ENCODE assay signal across 1 cellular context in the genomic region with DNA sequence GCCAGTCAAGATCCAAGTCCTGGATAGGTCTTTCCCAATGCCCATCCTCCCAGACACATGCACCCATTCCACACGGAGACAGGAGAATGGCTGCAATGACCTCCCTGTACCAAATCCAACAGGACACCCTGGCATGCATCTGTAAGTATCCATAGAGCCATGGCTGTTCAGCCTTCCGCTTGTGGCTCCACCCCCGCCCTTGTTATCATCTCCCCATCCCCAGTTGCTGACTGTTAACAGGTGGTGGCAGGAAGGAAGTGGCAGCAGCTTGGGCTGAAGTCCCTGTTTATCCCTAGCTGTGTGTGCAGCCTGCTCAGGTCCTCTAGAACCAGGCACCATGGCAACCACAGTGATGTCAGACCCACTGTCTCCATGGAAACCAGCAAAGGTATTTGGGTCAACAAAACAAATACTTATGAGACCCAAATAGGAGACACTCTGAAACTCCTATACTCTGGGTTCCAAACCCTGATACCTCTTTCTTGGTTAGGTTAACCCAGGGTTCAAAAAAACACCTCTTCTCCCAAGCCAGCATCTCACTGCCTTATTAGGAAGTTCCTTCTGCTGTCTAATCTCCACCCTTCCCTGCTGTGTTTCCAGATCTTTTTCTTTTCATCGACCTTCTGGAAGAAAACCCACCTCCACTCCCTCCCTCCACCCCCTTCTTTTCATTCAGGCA.
TF ChIP-seq lines count a peak whose summit lies in the region.

No MANE protein-coding gene starts in this region.

TF ChIP-seq in GM12878, 131 proteins besides CTCF, POLR2A, EP300 and RAD21 (continued from another document and continues in another):
- TF ChIP-seq, protein P1, sequence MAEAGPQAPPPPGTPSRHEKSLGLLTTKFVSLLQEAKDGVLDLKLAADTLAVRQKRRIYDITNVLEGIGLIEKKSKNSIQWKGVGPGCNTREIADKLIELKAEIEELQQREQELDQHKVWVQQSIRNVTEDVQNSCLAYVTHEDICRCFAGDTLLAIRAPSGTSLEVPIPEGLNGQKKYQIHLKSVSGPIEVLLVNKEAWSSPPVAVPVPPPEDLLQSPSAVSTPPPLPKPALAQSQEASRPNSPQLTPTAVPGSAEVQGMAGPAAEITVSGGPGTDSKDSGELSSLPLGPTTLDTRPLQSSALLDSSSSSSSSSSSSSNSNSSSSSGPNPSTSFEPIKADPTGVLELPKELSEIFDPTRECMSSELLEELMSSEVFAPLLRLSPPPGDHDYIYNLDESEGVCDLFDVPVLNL (IDR thresholded peaks at IDR 0.05; ENCODE audit: low read depth, low read length): no peak
- TF ChIP-seq MXI1 (IDR thresholded peaks at IDR 0.05; ENCODE audit: low read depth, low read length) (peak; percentile 69; the same call in 1 of the 2 replicates), NR2F1 (conservative IDR thresholded peaks at IDR 0.05) (no peak), YY1 (IDR thresholded peaks at IDR 0.05; ENCODE audit: low read depth, low read length) (no peak), SUZ12 (IDR thresholded peaks at IDR 0.05; ENCODE audit: unreplicated experiment) (no peak), TCF7 (IDR thresholded peaks at IDR 0.05; ENCODE audit: borderline replicate concordance) (no peak), NR2C2 (IDR thresholded peaks at IDR 0.05; ENCODE audit: borderline replicate concordance, control insufficient read depth, insufficient read length, low read depth) (no peak), GABPA (IDR thresholded peaks at IDR 0.05; ENCODE audit: low read depth) (no peak), BHLHE40 (IDR thresholded peaks at IDR 0.05; ENCODE audit: borderline replicate concordance in 1 of 2, low read depth in 2 of 2, low read length in 1 of 2) (0 out of 4 replicates have a peak, but pooled peaks of 1 of the 2 experiments have one; percentile 15), NBN (IDR thresholded peaks at IDR 0.05) (no peak), MYC (IDR thresholded peaks at IDR 0.05; ENCODE audit: insufficient read depth, insufficient read length, insufficient replicate concordance, low read length, severe bottlenecking) (no peak), TAF1 (IDR thresholded peaks at IDR 0.05; ENCODE audit: borderline replicate concordance, low read depth, low read length) (no peak), SREBF1 (IDR thresholded peaks at IDR 0.05; ENCODE audit: low read length) (no peak), EED (IDR thresholded peaks at IDR 0.05; ENCODE audit: low read depth) (no peak; the same call in 1 of the 2 replicates), ZBED1 (IDR thresholded peaks at IDR 0.05; ENCODE audit: borderline replicate concordance) (no peak), RAD51 (IDR thresholded peaks at IDR 0.05) (no peak), MEF2A (IDR thresholded peaks at IDR 0.05; ENCODE audit: insufficient read depth, low read depth, low read length) (no peak), EGR1 (IDR thresholded peaks at IDR 0.05; ENCODE audit: borderline replicate concordance in 1 of 2, low read depth in 2 of 2, low read length in 2 of 2) (peak in 1 of 2 experiments; percentile 49; a peak in 1 of 3 replicates), ZNF24 (IDR thresholded peaks at IDR 0.05) (no peak), CEBPB (IDR thresholded peaks at IDR 0.05; ENCODE audit: borderline replicate concordance in 1 of 2, low read depth in 2 of 2, low read length in 2 of 2) (no peak)
- TF ChIP-seq, protein P2, sequence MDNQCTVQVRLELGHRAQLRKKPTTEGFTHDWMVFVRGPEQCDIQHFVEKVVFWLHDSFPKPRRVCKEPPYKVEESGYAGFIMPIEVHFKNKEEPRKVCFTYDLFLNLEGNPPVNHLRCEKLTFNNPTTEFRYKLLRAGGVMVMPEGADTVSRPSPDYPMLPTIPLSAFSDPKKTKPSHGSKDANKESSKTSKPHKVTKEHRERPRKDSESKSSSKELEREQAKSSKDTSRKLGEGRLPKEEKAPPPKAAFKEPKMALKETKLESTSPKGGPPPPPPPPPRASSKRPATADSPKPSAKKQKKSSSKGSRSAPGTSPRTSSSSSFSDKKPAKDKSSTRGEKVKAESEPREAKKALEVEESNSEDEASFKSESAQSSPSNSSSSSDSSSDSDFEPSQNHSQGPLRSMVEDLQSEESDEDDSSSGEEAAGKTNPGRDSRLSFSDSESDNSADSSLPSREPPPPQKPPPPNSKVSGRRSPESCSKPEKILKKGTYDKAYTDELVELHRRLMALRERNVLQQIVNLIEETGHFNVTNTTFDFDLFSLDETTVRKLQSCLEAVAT (IDR thresholded peaks at IDR 0.05): no peak
- TF ChIP-seq, protein P3, sequence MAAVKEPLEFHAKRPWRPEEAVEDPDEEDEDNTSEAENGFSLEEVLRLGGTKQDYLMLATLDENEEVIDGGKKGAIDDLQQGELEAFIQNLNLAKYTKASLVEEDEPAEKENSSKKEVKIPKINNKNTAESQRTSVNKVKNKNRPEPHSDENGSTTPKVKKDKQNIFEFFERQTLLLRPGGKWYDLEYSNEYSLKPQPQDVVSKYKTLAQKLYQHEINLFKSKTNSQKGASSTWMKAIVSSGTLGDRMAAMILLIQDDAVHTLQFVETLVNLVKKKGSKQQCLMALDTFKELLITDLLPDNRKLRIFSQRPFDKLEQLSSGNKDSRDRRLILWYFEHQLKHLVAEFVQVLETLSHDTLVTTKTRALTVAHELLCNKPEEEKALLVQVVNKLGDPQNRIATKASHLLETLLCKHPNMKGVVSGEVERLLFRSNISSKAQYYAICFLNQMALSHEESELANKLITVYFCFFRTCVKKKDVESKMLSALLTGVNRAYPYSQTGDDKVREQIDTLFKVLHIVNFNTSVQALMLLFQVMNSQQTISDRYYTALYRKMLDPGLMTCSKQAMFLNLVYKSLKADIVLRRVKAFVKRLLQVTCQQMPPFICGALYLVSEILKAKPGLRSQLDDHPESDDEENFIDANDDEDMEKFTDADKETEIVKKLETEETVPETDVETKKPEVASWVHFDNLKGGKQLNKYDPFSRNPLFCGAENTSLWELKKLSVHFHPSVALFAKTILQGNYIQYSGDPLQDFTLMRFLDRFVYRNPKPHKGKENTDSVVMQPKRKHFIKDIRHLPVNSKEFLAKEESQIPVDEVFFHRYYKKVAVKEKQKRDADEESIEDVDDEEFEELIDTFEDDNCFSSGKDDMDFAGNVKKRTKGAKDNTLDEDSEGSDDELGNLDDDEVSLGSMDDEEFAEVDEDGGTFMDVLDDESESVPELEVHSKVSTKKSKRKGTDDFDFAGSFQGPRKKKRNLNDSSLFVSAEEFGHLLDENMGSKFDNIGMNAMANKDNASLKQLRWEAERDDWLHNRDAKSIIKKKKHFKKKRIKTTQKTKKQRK (IDR thresholded peaks at IDR 0.05; ENCODE audit: low read depth, low read length): no peak
- TF ChIP-seq, protein P4, sequence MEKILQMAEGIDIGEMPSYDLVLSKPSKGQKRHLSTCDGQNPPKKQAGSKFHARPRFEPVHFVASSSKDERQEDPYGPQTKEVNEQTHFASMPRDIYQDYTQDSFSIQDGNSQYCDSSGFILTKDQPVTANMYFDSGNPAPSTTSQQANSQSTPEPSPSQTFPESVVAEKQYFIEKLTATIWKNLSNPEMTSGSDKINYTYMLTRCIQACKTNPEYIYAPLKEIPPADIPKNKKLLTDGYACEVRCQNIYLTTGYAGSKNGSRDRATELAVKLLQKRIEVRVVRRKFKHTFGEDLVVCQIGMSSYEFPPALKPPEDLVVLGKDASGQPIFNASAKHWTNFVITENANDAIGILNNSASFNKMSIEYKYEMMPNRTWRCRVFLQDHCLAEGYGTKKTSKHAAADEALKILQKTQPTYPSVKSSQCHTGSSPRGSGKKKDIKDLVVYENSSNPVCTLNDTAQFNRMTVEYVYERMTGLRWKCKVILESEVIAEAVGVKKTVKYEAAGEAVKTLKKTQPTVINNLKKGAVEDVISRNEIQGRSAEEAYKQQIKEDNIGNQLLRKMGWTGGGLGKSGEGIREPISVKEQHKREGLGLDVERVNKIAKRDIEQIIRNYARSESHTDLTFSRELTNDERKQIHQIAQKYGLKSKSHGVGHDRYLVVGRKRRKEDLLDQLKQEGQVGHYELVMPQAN (conservative IDR thresholded peaks at IDR 0.05): no peak
- TF ChIP-seq, protein P5, sequence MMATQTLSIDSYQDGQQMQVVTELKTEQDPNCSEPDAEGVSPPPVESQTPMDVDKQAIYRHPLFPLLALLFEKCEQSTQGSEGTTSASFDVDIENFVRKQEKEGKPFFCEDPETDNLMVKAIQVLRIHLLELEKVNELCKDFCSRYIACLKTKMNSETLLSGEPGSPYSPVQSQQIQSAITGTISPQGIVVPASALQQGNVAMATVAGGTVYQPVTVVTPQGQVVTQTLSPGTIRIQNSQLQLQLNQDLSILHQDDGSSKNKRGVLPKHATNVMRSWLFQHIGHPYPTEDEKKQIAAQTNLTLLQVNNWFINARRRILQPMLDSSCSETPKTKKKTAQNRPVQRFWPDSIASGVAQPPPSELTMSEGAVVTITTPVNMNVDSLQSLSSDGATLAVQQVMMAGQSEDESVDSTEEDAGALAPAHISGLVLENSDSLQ (IDR thresholded peaks at IDR 0.05): no peak
- TF ChIP-seq, protein P6, sequence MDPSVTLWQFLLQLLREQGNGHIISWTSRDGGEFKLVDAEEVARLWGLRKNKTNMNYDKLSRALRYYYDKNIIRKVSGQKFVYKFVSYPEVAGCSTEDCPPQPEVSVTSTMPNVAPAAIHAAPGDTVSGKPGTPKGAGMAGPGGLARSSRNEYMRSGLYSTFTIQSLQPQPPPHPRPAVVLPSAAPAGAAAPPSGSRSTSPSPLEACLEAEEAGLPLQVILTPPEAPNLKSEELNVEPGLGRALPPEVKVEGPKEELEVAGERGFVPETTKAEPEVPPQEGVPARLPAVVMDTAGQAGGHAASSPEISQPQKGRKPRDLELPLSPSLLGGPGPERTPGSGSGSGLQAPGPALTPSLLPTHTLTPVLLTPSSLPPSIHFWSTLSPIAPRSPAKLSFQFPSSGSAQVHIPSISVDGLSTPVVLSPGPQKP (IDR thresholded peaks at IDR 0.05; ENCODE audit: low read depth, low read length): 0 out of 2 replicates have a peak, but pooled peaks have one; percentile 9
- TF ChIP-seq, protein P7, sequence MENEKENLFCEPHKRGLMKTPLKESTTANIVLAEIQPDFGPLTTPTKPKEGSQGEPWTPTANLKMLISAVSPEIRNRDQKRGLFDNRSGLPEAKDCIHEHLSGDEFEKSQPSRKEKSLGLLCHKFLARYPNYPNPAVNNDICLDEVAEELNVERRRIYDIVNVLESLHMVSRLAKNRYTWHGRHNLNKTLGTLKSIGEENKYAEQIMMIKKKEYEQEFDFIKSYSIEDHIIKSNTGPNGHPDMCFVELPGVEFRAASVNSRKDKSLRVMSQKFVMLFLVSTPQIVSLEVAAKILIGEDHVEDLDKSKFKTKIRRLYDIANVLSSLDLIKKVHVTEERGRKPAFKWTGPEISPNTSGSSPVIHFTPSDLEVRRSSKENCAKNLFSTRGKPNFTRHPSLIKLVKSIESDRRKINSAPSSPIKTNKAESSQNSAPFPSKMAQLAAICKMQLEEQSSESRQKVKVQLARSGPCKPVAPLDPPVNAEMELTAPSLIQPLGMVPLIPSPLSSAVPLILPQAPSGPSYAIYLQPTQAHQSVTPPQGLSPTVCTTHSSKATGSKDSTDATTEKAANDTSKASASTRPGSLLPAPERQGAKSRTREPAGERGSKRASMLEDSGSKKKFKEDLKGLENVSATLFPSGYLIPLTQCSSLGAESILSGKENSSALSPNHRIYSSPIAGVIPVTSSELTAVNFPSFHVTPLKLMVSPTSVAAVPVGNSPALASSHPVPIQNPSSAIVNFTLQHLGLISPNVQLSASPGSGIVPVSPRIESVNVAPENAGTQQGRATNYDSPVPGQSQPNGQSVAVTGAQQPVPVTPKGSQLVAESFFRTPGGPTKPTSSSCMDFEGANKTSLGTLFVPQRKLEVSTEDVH (IDR thresholded peaks at IDR 0.05; ENCODE audit: low read depth, partially characterized antibody): no peak
- TF ChIP-seq, protein P8, sequence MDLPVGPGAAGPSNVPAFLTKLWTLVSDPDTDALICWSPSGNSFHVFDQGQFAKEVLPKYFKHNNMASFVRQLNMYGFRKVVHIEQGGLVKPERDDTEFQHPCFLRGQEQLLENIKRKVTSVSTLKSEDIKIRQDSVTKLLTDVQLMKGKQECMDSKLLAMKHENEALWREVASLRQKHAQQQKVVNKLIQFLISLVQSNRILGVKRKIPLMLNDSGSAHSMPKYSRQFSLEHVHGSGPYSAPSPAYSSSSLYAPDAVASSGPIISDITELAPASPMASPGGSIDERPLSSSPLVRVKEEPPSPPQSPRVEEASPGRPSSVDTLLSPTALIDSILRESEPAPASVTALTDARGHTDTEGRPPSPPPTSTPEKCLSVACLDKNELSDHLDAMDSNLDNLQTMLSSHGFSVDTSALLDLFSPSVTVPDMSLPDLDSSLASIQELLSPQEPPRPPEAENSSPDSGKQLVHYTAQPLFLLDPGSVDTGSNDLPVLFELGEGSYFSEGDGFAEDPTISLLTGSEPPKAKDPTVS (IDR thresholded peaks at IDR 0.05; ENCODE audit: low read depth, low read length): no peak
- TF ChIP-seq, protein P9, sequence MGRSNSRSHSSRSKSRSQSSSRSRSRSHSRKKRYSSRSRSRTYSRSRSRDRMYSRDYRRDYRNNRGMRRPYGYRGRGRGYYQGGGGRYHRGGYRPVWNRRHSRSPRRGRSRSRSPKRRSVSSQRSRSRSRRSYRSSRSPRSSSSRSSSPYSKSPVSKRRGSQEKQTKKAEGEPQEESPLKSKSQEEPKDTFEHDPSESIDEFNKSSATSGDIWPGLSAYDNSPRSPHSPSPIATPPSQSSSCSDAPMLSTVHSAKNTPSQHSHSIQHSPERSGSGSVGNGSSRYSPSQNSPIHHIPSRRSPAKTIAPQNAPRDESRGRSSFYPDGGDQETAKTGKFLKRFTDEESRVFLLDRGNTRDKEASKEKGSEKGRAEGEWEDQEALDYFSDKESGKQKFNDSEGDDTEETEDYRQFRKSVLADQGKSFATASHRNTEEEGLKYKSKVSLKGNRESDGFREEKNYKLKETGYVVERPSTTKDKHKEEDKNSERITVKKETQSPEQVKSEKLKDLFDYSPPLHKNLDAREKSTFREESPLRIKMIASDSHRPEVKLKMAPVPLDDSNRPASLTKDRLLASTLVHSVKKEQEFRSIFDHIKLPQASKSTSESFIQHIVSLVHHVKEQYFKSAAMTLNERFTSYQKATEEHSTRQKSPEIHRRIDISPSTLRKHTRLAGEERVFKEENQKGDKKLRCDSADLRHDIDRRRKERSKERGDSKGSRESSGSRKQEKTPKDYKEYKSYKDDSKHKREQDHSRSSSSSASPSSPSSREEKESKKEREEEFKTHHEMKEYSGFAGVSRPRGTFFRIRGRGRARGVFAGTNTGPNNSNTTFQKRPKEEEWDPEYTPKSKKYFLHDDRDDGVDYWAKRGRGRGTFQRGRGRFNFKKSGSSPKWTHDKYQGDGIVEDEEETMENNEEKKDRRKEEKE (IDR thresholded peaks at IDR 0.05): no peak
- TF ChIP-seq, protein P10, sequence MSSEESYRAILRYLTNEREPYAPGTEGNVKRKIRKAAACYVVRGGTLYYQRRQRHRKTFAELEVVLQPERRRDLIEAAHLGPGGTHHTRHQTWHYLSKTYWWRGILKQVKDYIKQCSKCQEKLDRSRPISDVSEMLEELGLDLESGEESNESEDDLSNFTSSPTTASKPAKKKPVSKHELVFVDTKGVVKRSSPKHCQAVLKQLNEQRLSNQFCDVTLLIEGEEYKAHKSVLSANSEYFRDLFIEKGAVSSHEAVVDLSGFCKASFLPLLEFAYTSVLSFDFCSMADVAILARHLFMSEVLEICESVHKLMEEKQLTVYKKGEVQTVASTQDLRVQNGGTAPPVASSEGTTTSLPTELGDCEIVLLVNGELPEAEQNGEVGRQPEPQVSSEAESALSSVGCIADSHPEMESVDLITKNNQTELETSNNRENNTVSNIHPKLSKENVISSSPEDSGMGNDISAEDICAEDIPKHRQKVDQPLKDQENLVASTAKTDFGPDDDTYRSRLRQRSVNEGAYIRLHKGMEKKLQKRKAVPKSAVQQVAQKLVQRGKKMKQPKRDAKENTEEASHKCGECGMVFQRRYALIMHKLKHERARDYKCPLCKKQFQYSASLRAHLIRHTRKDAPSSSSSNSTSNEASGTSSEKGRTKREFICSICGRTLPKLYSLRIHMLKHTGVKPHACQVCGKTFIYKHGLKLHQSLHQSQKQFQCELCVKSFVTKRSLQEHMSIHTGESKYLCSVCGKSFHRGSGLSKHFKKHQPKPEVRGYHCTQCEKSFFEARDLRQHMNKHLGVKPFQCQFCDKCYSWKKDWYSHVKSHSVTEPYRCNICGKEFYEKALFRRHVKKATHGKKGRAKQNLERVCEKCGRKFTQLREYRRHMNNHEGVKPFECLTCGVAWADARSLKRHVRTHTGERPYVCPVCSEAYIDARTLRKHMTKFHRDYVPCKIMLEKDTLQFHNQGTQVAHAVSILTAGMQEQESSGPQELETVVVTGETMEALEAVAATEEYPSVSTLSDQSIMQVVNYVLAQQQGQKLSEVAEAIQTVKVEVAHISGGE (CRISPR knock-in tag; IDR thresholded peaks at IDR 0.05): no peak
